In genomic region chr13:112873851-112874750, GRCh38 we compare ENCODE assay signal across 8 cellular contexts.
DNase-seq lines count a peak whose midpoint lies in the region; ATAC-seq, FAIRE-seq and TF ChIP-seq lines count a peak whose summit lies in the region.

No MANE protein-coding gene starts in this region.

- no peaks in the 10 kb centered on the region for H3K27me3 Mint-ChIP-seq in CD4-positive, alpha-beta T cell
- no peaks in the 10 kb centered on the region for H3K27me3 Mint-ChIP-seq in natural killer cell (ENCODE audit: low read depth in 2 of 2)
- no peaks in the 10 kb centered on the region for H3K27me3 Mint-ChIP-seq in stimulated activated naive B cell treated with anti-CD40 and anti-IgM and Interleukin-4, amounts not matched to agents 10 μg/mL and 1 μg/mL and 100 μg/mL, for 72 hours

- TF ChIP-seq POLR2A in erythroblast (IDR thresholded peaks at IDR 0.05; ENCODE audit: low read length): no peak

- H3K4me1 Mint-ChIP-seq in CD4-positive, alpha-beta T cell (ENCODE audit: low read depth): peaks cover 26% of the 10 kb centered on the region
- H3K4me1 Mint-ChIP-seq in natural killer cell: peaks cover 26% of the 10 kb centered on the region in 2 donors
- H3K4me1 Mint-ChIP-seq in stimulated activated naive B cell treated with anti-CD40 and anti-IgM and Interleukin-4, amounts not matched to agents 10 μg/mL and 1 μg/mL and 100 μg/mL, for 72 hours: peaks cover 25 to 50% of the 10 kb centered on the region in 2 donors

- peak overlapping the region; percentile 87 for H3K27ac Mint-ChIP-seq in CD4-positive, alpha-beta T cell
- peak overlapping the region; percentile 82 to 93 for H3K27ac Mint-ChIP-seq in natural killer cell
- peak overlapping the region; percentile 94 for H3K27ac Mint-ChIP-seq in stimulated activated naive B cell treated with anti-CD40 and anti-IgM and Interleukin-4, amounts not matched to agents 10 μg/mL and 1 μg/mL and 100 μg/mL, for 72 hours

- peak in 8 of 10 experiments; percentile 15 to 83 (median 52) for DNase-seq in CD4-positive, alpha-beta T cell
- peak; percentile 97 for DNase-seq in GM19239 (ENCODE audit: insufficient read length, low spot score)
- DNase-seq in NCI-H345 treated with DMSO at 0.1 percent for 48 hours (lab: John Stamatoyannopoulos, UW; ENCODE audit: unreplicated experiment): peak; percentile 49
- peak; percentile 93 for DNase-seq in activated CD8-positive, alpha-beta memory T cell treated with anti-CD3 and anti-CD28 coated beads for 24 hours
- peak; percentile 62 to 81 for DNase-seq in erythroblast (lab: John Stamatoyannopoulos, UW)
- peak; percentile 65 for DNase-seq in natural killer cell
- DNase-seq in stimulated activated naive B cell treated with anti-CD40 and anti-IgM and Interleukin-4, amounts not matched to agents 10 μg/mL and 1 μg/mL and 100 μg/mL, for 72 hours: peak; percentile 71

- peaks cover 6% of the 10 kb centered on the region for H3K9me3 Mint-ChIP-seq in CD4-positive, alpha-beta T cell
- H3K9me3 Mint-ChIP-seq in natural killer cell: peaks cover 8 to 10% of the 10 kb centered on the region in 2 donors
- no peaks in the 10 kb centered on the region for H3K9me3 Mint-ChIP-seq in stimulated activated naive B cell treated with anti-CD40 and anti-IgM and Interleukin-4, amounts not matched to agents 10 μg/mL and 1 μg/mL and 100 μg/mL, for 72 hours

- peak; percentile 21 for TF ChIP-seq CTCF in CD4-positive, alpha-beta T cell (IDR thresholded peaks at IDR 0.05)
- peak; percentile 68 for TF ChIP-seq CTCF in natural killer cell (IDR thresholded peaks at IDR 0.05)

- no peak overlapping the region for H3K4me3 Mint-ChIP-seq in CD4-positive, alpha-beta T cell
- H3K4me3 Mint-ChIP-seq in natural killer cell: peak overlapping the region; percentile 88
- peak overlapping the region; percentile 79 for H3K4me3 Mint-ChIP-seq in stimulated activated naive B cell treated with anti-CD40 and anti-IgM and Interleukin-4, amounts not matched to agents 10 μg/mL and 1 μg/mL and 100 μg/mL, for 72 hours

- peaks cover 69% of the 10 kb centered on the region for H3K36me3 Mint-ChIP-seq in CD4-positive, alpha-beta T cell (ENCODE audit: low read depth)
- H3K36me3 Mint-ChIP-seq in natural killer cell: peaks cover 7% of the 10 kb centered on the region
- peaks cover 26 to 40% of the 10 kb centered on the region in 2 donors for H3K36me3 Mint-ChIP-seq in stimulated activated naive B cell treated with anti-CD40 and anti-IgM and Interleukin-4, amounts not matched to agents 10 μg/mL and 1 μg/mL and 100 μg/mL, for 72 hours

- intact Hi-C loops in CD4-positive, alpha-beta T cell (cut with DNase I, micrococcal nuclease): no loop called here
- intact Hi-C loops in natural killer cell (cut with micrococcal nuclease): no loop called here

- H3K27ac ChIP-seq in CD4-positive, alpha-beta T cell (ENCODE audit: low read depth, low read length): no peak overlapping the region

- peaks cover 9% of the 10 kb centered on the region for H3K9me3 ChIP-seq in CD4-positive, alpha-beta T cell (ENCODE audit: control insufficient read depth, low read length)

- FAIRE-seq in GM19239 (lab: Jason Lieb, UNC): peak; percentile 81

- H3K27me3 ChIP-seq in CD4-positive, alpha-beta T cell (ENCODE audit: control insufficient read depth, insufficient read depth, low read length): no peaks in the 10 kb centered on the region

- ATAC-seq in CD4-positive, alpha-beta T cell (ENCODE audit: poor library complexity): peak; percentile 65
- ATAC-seq in HG03175 (IDR thresholded peaks at IDR 0.05; ENCODE audit: unreplicated experiment) (peak; percentile 91), natural killer cell (peak; percentile 82 to 87 (median 85))
- peak; percentile 88 for ATAC-seq in stimulated activated naive B cell treated with anti-CD40 and anti-IgM and Interleukin-4, amounts not matched to agents 10 μg/mL and 1 μg/mL and 100 μg/mL, for 72 hours (replicated peaks)

- CTCF ChIA-PET in CD4-positive, alpha-beta T cell (lab: Charles Lee): interaction anchor here (1.3 kb wide), 1 partner anchor 233 kb away, joined by 3 read pairs; no protein-coding TSS in a partner anchor

- POLR2A ChIA-PET in CD4-positive, alpha-beta T cell (lab: Charles Lee): no interaction called here
